ENCODE assay signal across 31 cellular contexts in genomic region chr12:9271875-9272274, GRCh38.
"Had no signal": no experiment of that assay in that cellular context is flagged by ENCODE, and none has a peak within 500 bp of the region (broad histone marks: within the 10 kb centered on the region; RNA-seq: fewer than 3 reads in every experiment).

No MANE protein-coding gene starts in this region.

- ATAC-seq: activated CD4-positive, CD25-positive, alpha-beta regulatory T cell treated with anti-CD3 and anti-CD28 coated beads, Interleukin-2, amount 50 U/mL, for 24 hours; activated CD8-positive, alpha-beta T cell treated with anti-CD3 and anti-CD28 coated beads for 36 hours; activated naive CD8-positive, alpha-beta T cell treated with anti-CD3 and anti-CD28 coated beads, Interleukin-2, amount 50 U/mL, for 24 hours; body of pancreas; esophagus mucosa; foreskin keratinocyte; gastrocnemius medialis; T-helper 17 cell had no signal

- DNase-seq: activated B cell treated with CpG ODN at 0.5 μM for 24 hours; activated CD4-positive, alpha-beta T cell treated with anti-CD3 and anti-CD28 coated beads for 48 hours; activated CD4-positive, alpha-beta T cell treated with anti-CD3 and anti-CD28 coated beads, Interleukin-2, amount 50 U/mL, for 1 hour; activated CD4-positive, alpha-beta T cell treated with anti-CD3 and anti-CD28 coated beads, Interleukin-2, amount 50 U/mL, for 48 hours; activated CD8-positive, alpha-beta memory T cell treated with anti-CD3 and anti-CD28 coated beads for 24 hours; activated CD8-positive, alpha-beta T cell treated with anti-CD3 and anti-CD28 coated beads for 36 hours; activated effector memory CD4-positive, alpha-beta T cell treated with anti-CD3 and anti-CD28 coated beads, Interleukin-2, amount 50 U/mL, for 16 hours; activated naive CD4-positive, alpha-beta T cell treated with anti-CD3 and anti-CD28 coated beads for 36 hours; activated naive CD8-positive, alpha-beta T cell treated with anti-CD3 and anti-CD28 coated beads for 36 hours; activated naive CD8-positive, alpha-beta T cell treated with anti-CD3 and anti-CD28 coated beads, Interleukin-2, amount 50 U/mL, for 24 hours; activated T-cell treated with anti-CD3 and anti-CD28 coated beads, Interleukin-2, amount 50 U/mL, for 48 hours; adrenal gland; amygdala; aorta; body of pancreas; central memory CD4-positive, alpha-beta T cell; cerebellar nuclear complex; colonic mucosa; dorsolateral prefrontal cortex; effector memory CD4-positive, alpha-beta T cell; endodermal cell; foreskin keratinocyte; gastrocnemius medialis; glutamatergic neuron; heart left ventricle; T-helper 1 cell; T-helper 17 cell; T1000; WERI-Rb-1 had no signal

- H3K4me3 ChIP-seq: adrenal gland, body of pancreas, colonic mucosa, dorsolateral prefrontal cortex, gastrocnemius medialis, heart left ventricle had no signal
